Comparison of ENCODE assay signal across 13 cellular contexts in genomic region chr9:129058965-129059795, GRCh38. TPM values are rescaled to one million over a fixed set of nuclear protein-coding genes. Genes with fewer than 3 reads are reported as not detected.
DNase-seq lines count a peak whose midpoint lies in the region; ATAC-seq and TF ChIP-seq lines count a peak whose summit lies in the region.
"Had no signal": no experiment of that assay in that cellular context is flagged by ENCODE, and none has a peak within 500 bp of the region (broad histone marks: within the 10 kb centered on the region; RNA-seq: fewer than 3 reads in every experiment).

No MANE protein-coding gene starts in this region.

- peak overlapping the region; percentile 43 for H3K4me2 ChIP-seq in osteoblast (ENCODE audit: insufficient read depth, low read length)

- H3K27me3 ChIP-seq in osteoblast (ENCODE audit: insufficient read depth, low read length): no peaks in the 10 kb centered on the region
- H3K27me3 ChIP-seq in testis: no peaks in the 10 kb centered on the region
- H3K27me3 ChIP-seq: right atrium auricular region had no signal

- DNase-seq in HPDE6-E6E7 (ENCODE audit: extremely low spot score) (peak; percentile 33), astrocyte of the hippocampus (ENCODE audit: low read depth, low spot score) (peak; percentile 18), osteoblast (ENCODE audit: insufficient read length, low spot score, missing footprints) (peak; percentile 96), testis (no peak)
- DNase-seq in stimulated activated CD4-positive, alpha-beta T cell treated with anti-CD3 and anti-CD28 coated beads, Interleukin-1b, Interleukin-23, amount 100 ng/mL, for 48 hours: no peak
- DNase-seq: activated CD4-positive, alpha-beta memory T cell treated with anti-CD3 and anti-CD28 coated beads, Interleukin-2, amount 10 ng/mL, durations not matched to agents 7 days and 5 days; activated naive CD4-positive, alpha-beta T cell treated with anti-CD3 and anti-CD28 coated beads for 36 hours; islet precursor cell; Kasumi-1; naive thymus-derived CD8-positive, alpha-beta T cell; substantia nigra had no signal

- H3K36me3 ChIP-seq in osteoblast (ENCODE audit: insufficient read depth, low read length) (peaks cover 35% of the 10 kb centered on the region), testis (ENCODE audit: low read depth, missing control alignments) (no peaks in the 10 kb centered on the region)

- no peaks in the 10 kb centered on the region for H3K79me2 ChIP-seq in osteoblast (ENCODE audit: insufficient read depth, low read length)

- H3K4me3 ChIP-seq in osteoblast (ENCODE audit: insufficient read depth, low read length) (no peak overlapping the region), testis (no peak overlapping the region)
- H3K4me3 ChIP-seq: right atrium auricular region had no signal

- intact Hi-C loops in testis (cut with DNase I; ENCODE audit: low total_unique reads): no loop called here

- no peak for TF ChIP-seq CTCF in osteoblast (IDR thresholded peaks at IDR 0.05; ENCODE audit: extremely low read depth, low read depth, low read length)
- TF ChIP-seq CTCF in testis (IDR thresholded peaks at IDR 0.05): no peak

- H3K9me3 ChIP-seq in osteoblast (ENCODE audit: low read depth, low read length) (no peaks in the 10 kb centered on the region), testis (no peaks in the 10 kb centered on the region)
- H3K9me3 ChIP-seq: right atrium auricular region had no signal

- H3K4me1 ChIP-seq in osteoblast (ENCODE audit: insufficient read depth, low read length): peaks cover 18% of the 10 kb centered on the region
- H3K4me1 ChIP-seq in testis: no peaks in the 10 kb centered on the region
- H3K4me1 ChIP-seq: right atrium auricular region had no signal

- no peak for TF ChIP-seq POLR2A in testis (IDR thresholded peaks at IDR 0.05)

- no peak for ATAC-seq in GM21360 (IDR thresholded peaks at IDR 0.05; ENCODE audit: unreplicated experiment)
- ATAC-seq: naive thymus-derived CD8-positive, alpha-beta T cell had no signal

- 75 to 86% methylated on average over 9 to 21 of the region's 21 CpGs for WGBS in testis, 2 donors

- H3K27ac ChIP-seq in osteoblast (ENCODE audit: low read depth, low read length) (peak overlapping the region; percentile 23), testis (no peak overlapping the region)
- H3K27ac ChIP-seq: right atrium auricular region had no signal

- no peak overlapping the region for H2AFZ ChIP-seq in osteoblast (ENCODE audit: low read length)

- peaks cover 4% of the 10 kb centered on the region for H4K20me1 ChIP-seq in osteoblast (ENCODE audit: insufficient read depth, low read length)

RNA-seq across cellular contexts. Expression of gene DOLPP1, which starts 21.7 kb away (rescaled TPM):
- total RNA-seq in osteoblast (10.3 and 10.5 TPM in 2 replicates), testis (10 to 100 TPM; 14.0 to 14.4 TPM)
- polyA plus RNA-seq in testis (ENCODE audit: insufficient read depth, low read depth, low replicate concordance): 17.9 TPM

RNA-seq across cellular contexts. Expression of gene MIGA2, which starts 22.8 kb away (rescaled TPM):
- 21.2 and 22.4 TPM in 2 replicates for total RNA-seq in osteoblast
- total RNA-seq in testis: 10 to 100 TPM; 42.0 to 42.7 TPM
- polyA plus RNA-seq in testis (ENCODE audit: insufficient read depth, low read depth, low replicate concordance): 22.9 TPM

RNA-seq across cellular contexts. Expression of gene SH3GLB2, which starts 31.0 kb away (rescaled TPM):
- total RNA-seq in osteoblast (37.3 and 38.6 TPM in 2 replicates), testis (10 to 100 TPM; 88.8 to 92.2 TPM)
- polyA plus RNA-seq in testis (ENCODE audit: insufficient read depth, low read depth, low replicate concordance): 62.3 TPM

RNA-seq across cellular contexts. Expression of gene CRAT, which starts 51.4 kb away (rescaled TPM):
- 64.8 and 79.6 TPM in 2 replicates for total RNA-seq in osteoblast
- 100 to 1,000 TPM; 188 to 272 TPM for total RNA-seq in testis
- 451 TPM for polyA plus RNA-seq in testis (ENCODE audit: insufficient read depth, low read depth, low replicate concordance)

RNA-seq across cellular contexts. Expression of gene PTPA, which starts 52.0 kb away (rescaled TPM):
- total RNA-seq in osteoblast (64.8 and 73.5 TPM in 2 replicates), testis (100 to 1,000 TPM; 163 to 177 TPM)
- polyA plus RNA-seq in testis (ENCODE audit: insufficient read depth, low read depth, low replicate concordance): 268 TPM

Comparison
In these comparisons a context has a peak if more than half of its experiments do, and no peak if none do; other contexts are left out.
1. DNase-seq: peak in HPDE6-E6E7 (single experiment), astrocyte of the hippocampus (single experiment) and osteoblast (single experiment); none in stimulated activated CD4-positive, alpha-beta T cell treated with anti-CD3 and anti-CD28 coated beads, Interleukin-1b, Interleukin-23, amount 100 ng/mL, for 48 hours (single experiment) and testis (single experiment).